9 cellular contexts compared by ENCODE assay signal in the genomic region with DNA sequence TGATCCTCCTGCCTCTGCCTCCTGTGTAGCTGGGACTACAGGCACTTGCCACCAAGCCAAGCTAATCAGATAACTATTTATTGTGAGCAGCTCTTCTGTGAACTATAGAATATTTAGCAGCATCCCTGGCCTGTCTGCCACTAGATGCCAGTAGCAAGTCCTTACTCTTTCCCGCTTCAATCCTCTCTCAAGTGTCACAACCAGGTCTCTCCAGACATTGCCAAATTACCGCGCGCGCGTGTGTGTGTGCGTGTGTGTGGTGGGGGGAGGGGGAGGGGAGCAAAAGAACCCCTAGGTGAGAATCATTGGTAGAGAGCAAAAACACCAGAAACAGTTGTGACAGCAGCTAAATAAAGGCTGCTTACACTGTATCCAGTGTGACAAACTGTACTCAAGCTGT. TPM values are rescaled to one million over a fixed set of nuclear protein-coding genes. Genes with fewer than 3 reads are reported as not detected.
A peak's percentile ranks its signal among the peaks of the same experiment; 100 is the strongest.
DNase-seq lines count a peak whose midpoint lies in the region; ATAC-seq and TF ChIP-seq lines count a peak whose summit lies in the region.
"Had no signal": no experiment of that assay in that cellular context is flagged by ENCODE, and none has a peak within 500 bp of the region (broad histone marks: within the 10 kb centered on the region; RNA-seq: fewer than 3 reads in every experiment).

No MANE protein-coding gene starts in this region.

- TF ChIP-seq CTCF in AG09309 (IDR thresholded peaks at IDR 0.05; ENCODE audit: control insufficient read depth, insufficient read depth, low read depth, low read length, missing control alignments) (peak; percentile 24), HFF-Myc (IDR thresholded peaks at IDR 0.05; ENCODE audit: low read depth, low read length, missing control alignments) (peak; percentile 21)

- H3K4me1 Mint-ChIP-seq in activated T-helper 2 cell treated with anti-CD3 and anti-CD28 coated beads, Interferon-gamma antibody, Interleukin-2, Interleukin-4, amounts not matched to agents 10 μg/mL and 5 μg/mL and 100 μg/mL, durations not matched to agents 14 hours and 24 hours and 36 hours (ENCODE audit: low read depth): peaks cover 18% of the 10 kb centered on the region

- no peaks in the 10 kb centered on the region for H3K27me3 Mint-ChIP-seq in activated T-helper 2 cell treated with anti-CD3 and anti-CD28 coated beads, Interferon-gamma antibody, Interleukin-2, Interleukin-4, amounts not matched to agents 10 μg/mL and 5 μg/mL and 100 μg/mL, durations not matched to agents 14 hours and 24 hours and 36 hours (ENCODE audit: low read depth)

- no peaks in the 10 kb centered on the region for H3K9me3 Mint-ChIP-seq in activated T-helper 2 cell treated with anti-CD3 and anti-CD28 coated beads, Interferon-gamma antibody, Interleukin-2, Interleukin-4, amounts not matched to agents 10 μg/mL and 5 μg/mL and 100 μg/mL, durations not matched to agents 14 hours and 24 hours and 36 hours

- H3K4me3 ChIP-seq in AG09309 (ENCODE audit: control insufficient read depth, low read depth, low read length) (no peak overlapping the region), HFF-Myc (replicated peaks; ENCODE audit: low read depth, low read length) (no peak overlapping the region)

- intact Hi-C loops in activated T-helper 2 cell treated with anti-CD3 and anti-CD28 coated beads, Interferon-gamma antibody, Interleukin-2, Interleukin-4, amounts not matched to agents 10 μg/mL and 5 μg/mL and 100 μg/mL, durations not matched to agents 14 hours and 24 hours and 36 hours (cut with micrococcal nuclease): no loop called here

- H3K27ac Mint-ChIP-seq in activated T-helper 2 cell treated with anti-CD3 and anti-CD28 coated beads, Interferon-gamma antibody, Interleukin-2, Interleukin-4, amounts not matched to agents 10 μg/mL and 5 μg/mL and 100 μg/mL, durations not matched to agents 14 hours and 24 hours and 36 hours: peak overlapping the region; percentile 21

- no peak overlapping the region for H3K4me3 Mint-ChIP-seq in activated T-helper 2 cell treated with anti-CD3 and anti-CD28 coated beads, Interferon-gamma antibody, Interleukin-2, Interleukin-4, amounts not matched to agents 10 μg/mL and 5 μg/mL and 100 μg/mL, durations not matched to agents 14 hours and 24 hours and 36 hours (ENCODE audit: low read depth)

- ATAC-seq in HG02870 (IDR thresholded peaks at IDR 0.05; ENCODE audit: unreplicated experiment) (no peak), GM21360 (IDR thresholded peaks at IDR 0.05; ENCODE audit: unreplicated experiment) (no peak)

- DNase-seq in AG09309 (ENCODE audit: low read depth): no peak
- DNase-seq in HFF-Myc (ENCODE audit: extremely low read depth, low read depth): no peak
- DNase-seq in activated T-helper 2 cell treated with anti-CD3 and anti-CD28 coated beads, Interferon-gamma antibody, Interleukin-2, Interleukin-4, amounts not matched to agents 10 μg/mL and 5 μg/mL and 100 μg/mL, durations not matched to agents 14 hours and 24 hours and 36 hours (ENCODE audit: low spot score): no peak
- peak; percentile 31 for DNase-seq in iPS-NIHi11 (ENCODE audit: low spot score)
- no peak for DNase-seq in NCI-H226
- DNase-seq in LoVo (ENCODE audit: low spot score): no peak
- DNase-seq: stimulated activated CD4-positive, alpha-beta T cell treated with anti-CD3 and anti-CD28 coated beads, Interleukin-4, amount 100 ng/mL, for 4 hours had no signal

- peaks cover 5% of the 10 kb centered on the region for H3K36me3 Mint-ChIP-seq in activated T-helper 2 cell treated with anti-CD3 and anti-CD28 coated beads, Interferon-gamma antibody, Interleukin-2, Interleukin-4, amounts not matched to agents 10 μg/mL and 5 μg/mL and 100 μg/mL, durations not matched to agents 14 hours and 24 hours and 36 hours (ENCODE audit: low read depth)

RNA-seq across cellular contexts. Expression of a gene that starts 49.9 kb away (rescaled TPM):
- total RNA-seq in activated T-helper 2 cell treated with anti-CD3 and anti-CD28 coated beads, Interferon-gamma antibody, Interleukin-2, Interleukin-4, amounts not matched to agents 10 μg/mL and 5 μg/mL and 100 μg/mL, durations not matched to agents 14 hours and 24 hours and 36 hours: 44.1 and 47.6 TPM in 2 replicates
